10 cellular contexts compared by ENCODE assay signal in the genomic region with DNA sequence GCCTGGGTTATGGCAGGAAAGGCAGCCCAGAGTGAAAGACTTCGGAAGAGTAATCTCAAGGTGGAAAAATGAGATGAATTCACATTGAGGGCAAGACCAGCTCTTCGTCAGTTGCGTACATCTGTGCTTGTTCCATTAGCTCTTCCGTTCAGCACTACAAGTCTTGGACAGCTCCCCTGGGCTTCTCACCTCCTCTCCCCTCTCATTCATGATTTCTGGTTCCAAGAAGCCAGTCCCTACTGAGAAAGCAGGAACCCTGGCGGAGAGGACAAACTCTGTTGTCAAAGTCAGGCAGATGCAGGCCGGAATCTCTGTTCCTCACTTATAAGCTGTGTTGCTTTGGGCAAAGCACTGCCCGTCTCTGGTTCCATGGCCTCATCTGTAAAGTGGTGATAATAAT.
A peak's percentile ranks its signal among the peaks of the same experiment; 100 is the strongest.
DNase-seq lines count a peak whose midpoint lies in the region; ATAC-seq, FAIRE-seq and TF ChIP-seq lines count a peak whose summit lies in the region.
"Had no signal": no experiment of that assay in that cellular context is flagged by ENCODE, and none has a peak within 500 bp of the region (broad histone marks: within the 10 kb centered on the region; RNA-seq: fewer than 3 reads in every experiment).

No MANE protein-coding gene starts in this region.

- TF ChIP-seq POLR2A in K562 (conservative IDR thresholded peaks at IDR 0.05) = no peak
- TF ChIP-seq POLR2A in spleen (IDR thresholded peaks at IDR 0.05) = no peak

- H3K9me3 ChIP-seq in K562 (replicated peaks; ENCODE audit: control insufficient read depth, insufficient read depth, low read depth, low read length) (no peaks in the 10 kb centered on the region), liver (ENCODE audit: control insufficient read depth in 4 of 4, low read length in 3 of 4) (no peaks in the 10 kb centered on the region), spleen (peaks cover 0 to 3% (median 0%) of the 10 kb centered on the region in 8 donors)

- H3K9me1 ChIP-seq in K562 (ENCODE audit: control insufficient read depth, insufficient read depth, low read length) = peaks cover 3% of the 10 kb centered on the region

- intact Hi-C loops in K562 (cut with micrococcal nuclease) (no loop called here), spleen (cut with DNase I; ENCODE audit: low total_unique reads) (no loop called here)

- peak; percentile 76 for DNase-seq in ELF-1 (ENCODE audit: low read depth, low spot score)
- peak; percentile 44 for DNase-seq in KBM-7
- peak; percentile 54 to 72 (median 62) for DNase-seq in K562 (ENCODE audit: extremely low read depth in 1 of 4, low spot score in 3 of 4)
- DNase-seq in spleen = no peak
- no peak for DNase-seq in nucleus accumbens (lab: John Stamatoyannopoulos, UW)
- DNase-seq: stimulated activated naive CD4-positive, alpha-beta T cell treated with Interleukin-2 at 50 U/mL for 16 hours had no signal

- TF ChIP-seq RAD21 in K562 (CRISPR knock-in tag; conservative IDR thresholded peaks at IDR 0.05 in 1 of 2, IDR thresholded peaks at IDR 0.05 in 1 of 2) (no peak), liver (IDR thresholded peaks at IDR 0.05) (no peak)

- H3K27ac ChIP-seq in K562 (ENCODE audit: extremely low read depth, low read depth, low read length) (no peak overlapping the region), liver (ENCODE audit: low read depth in 1 of 2, low read length in 2 of 2) (no peak overlapping the region), spleen (no peak overlapping the region)

- H3K9ac ChIP-seq in K562 (ENCODE audit: insufficient read depth in 1 of 2, low read depth in 2 of 2, low read length in 2 of 2) (no peak overlapping the region), liver (ENCODE audit: low read depth in 1 of 2, low read length in 2 of 2) (no peak overlapping the region)

- TF ChIP-seq CTCF in K562 (IDR thresholded peaks at IDR 0.05 in 2 of 3, conservative IDR thresholded peaks at IDR 0.05 in 1 of 3; ENCODE audit: insufficient read depth in 2 of 3, low read depth in 1 of 3, low read length in 3 of 3) = no peak
- TF ChIP-seq CTCF in liver (IDR thresholded peaks at IDR 0.05; ENCODE audit: low read depth, low read length, missing input control) = no peak
- no peak for TF ChIP-seq CTCF in spleen (IDR thresholded peaks at IDR 0.05 in 8 of 11, conservative IDR thresholded peaks at IDR 0.05 in 3 of 11)

- no peak overlapping the region for H2AFZ ChIP-seq in K562 (ENCODE audit: low read depth, low read length)

- CTCF ChIA-PET in K562 (lab: Yijun Ruan, JAX; ENCODE audit: low intra/inter-chr PET ratio) = no interaction called here

- H3K36me3 ChIP-seq in K562 (ENCODE audit: control insufficient read depth, insufficient read depth, low read length) (no peaks in the 10 kb centered on the region), liver (ENCODE audit: control insufficient read depth in 4 of 4, insufficient read depth in 3 of 4, low read depth in 1 of 4, low read length in 3 of 4) (no peaks in the 10 kb centered on the region), spleen (no peaks in the 10 kb centered on the region)

- in situ Hi-C loops in KBM-7 (cut with MboI; ENCODE audit: low pct_unique_long_range_greater_than_20kb, low sequenced_read_pairs) = no loop called here
- in situ Hi-C loops in K562 (cut with MboI) = no loop called here

- no peak overlapping the region for H3K4me3 ChIP-seq in K562
- no peak overlapping the region for H3K4me3 ChIP-seq in liver (ENCODE audit: low read depth in 1 of 3, low read length in 3 of 3)
- H3K4me3 ChIP-seq in spleen = no peak overlapping the region

- H4K20me1 ChIP-seq in K562 (replicated peaks; ENCODE audit: control insufficient read depth, insufficient read depth, low read length) = peaks cover 14% of the 10 kb centered on the region; the same call in 1 of the 2 replicates

- ATAC-seq in K562 = peak; percentile 60
- ATAC-seq in activated CD4-positive, CD25-positive, alpha-beta regulatory T cell treated with anti-CD3 and anti-CD28 coated beads, Interleukin-2, amount 50 U/mL, for 24 hours = no peak
- ATAC-seq in HG03442 (IDR thresholded peaks at IDR 0.05; ENCODE audit: unreplicated experiment) = no peak

- H3K27me3 ChIP-seq in K562 (ENCODE audit: control insufficient read depth in 2 of 2, insufficient read depth in 2 of 2, low read length in 2 of 2) (no peaks in the 10 kb centered on the region; a peak in 1 of 5 replicates), liver (ENCODE audit: control insufficient read depth in 4 of 4, insufficient read depth in 4 of 4, low read length in 3 of 4) (peaks cover 0 to 4% (median 0%) of the 10 kb centered on the region in 4 donors), spleen (replicated peaks in 1 of 7) (peaks cover 0 to 70% (median 9%) of the 10 kb centered on the region in 7 donors)

- BruUV-seq in K562 (replicated peaks; lab: Mats Ljungman, UMichigan) = no TSS peak

- FAIRE-seq in K562 (lab: Jason Lieb, UNC) = peak; percentile 76
- FAIRE-seq: endometrium had no signal

- TF ChIP-seq EP300 in K562 (IDR thresholded peaks at IDR 0.05; ENCODE audit: low read length) = no peak

- no peaks in the 10 kb centered on the region for H3K79me2 ChIP-seq in K562 (ENCODE audit: control insufficient read depth, insufficient read depth, low read length)

- no peaks in the 10 kb centered on the region for H3K4me1 ChIP-seq in K562 (replicated peaks in 1 of 2; ENCODE audit: control insufficient read depth in 2 of 2, insufficient read depth in 2 of 2, low read length in 2 of 2)
- H3K4me1 ChIP-seq in liver (ENCODE audit: control insufficient read depth in 4 of 4, insufficient read depth in 4 of 4, low read length in 3 of 4) = no peaks in the 10 kb centered on the region
- no peaks in the 10 kb centered on the region for H3K4me1 ChIP-seq in spleen

- POLR2A ChIA-PET in K562 (lab: Yijun Ruan, JAX) = interaction anchor here (0.6 kb wide), 1 partner anchor 350 kb away, joined by 3 read pairs; no protein-coding TSS in a partner anchor

- no peak overlapping the region for H3K4me2 ChIP-seq in K562 (ENCODE audit: insufficient read depth, low read length)

- 1% methylated on average over 7 of the region's 7 CpGs for WGBS in K562 (ENCODE audit: insufficient coverage, low coverage, missing lambda C conversion rate)
- WGBS in liver = 50% methylated on average over 7 of the region's 7 CpGs
- 43 to 54% (median 47%) methylated on average over 7 of the region's 7 CpGs for WGBS in spleen, 5 donors

TF ChIP-seq in K562, 482 proteins besides CTCF, POLR2A, EP300 and RAD21 (continues in another document):
- TF ChIP-seq SIN3B (IDR thresholded peaks at IDR 0.05; ENCODE audit: low read depth) (no peak), FOS (IDR thresholded peaks at IDR 0.05; ENCODE audit: extremely low read depth, insufficient read length) (no peak)

TF ChIP-seq in liver, 16 proteins besides CTCF, POLR2A, EP300 and RAD21:
- no peak for TF ChIP-seq JUND (IDR thresholded peaks at IDR 0.05)
- TF ChIP-seq, protein P1, sequence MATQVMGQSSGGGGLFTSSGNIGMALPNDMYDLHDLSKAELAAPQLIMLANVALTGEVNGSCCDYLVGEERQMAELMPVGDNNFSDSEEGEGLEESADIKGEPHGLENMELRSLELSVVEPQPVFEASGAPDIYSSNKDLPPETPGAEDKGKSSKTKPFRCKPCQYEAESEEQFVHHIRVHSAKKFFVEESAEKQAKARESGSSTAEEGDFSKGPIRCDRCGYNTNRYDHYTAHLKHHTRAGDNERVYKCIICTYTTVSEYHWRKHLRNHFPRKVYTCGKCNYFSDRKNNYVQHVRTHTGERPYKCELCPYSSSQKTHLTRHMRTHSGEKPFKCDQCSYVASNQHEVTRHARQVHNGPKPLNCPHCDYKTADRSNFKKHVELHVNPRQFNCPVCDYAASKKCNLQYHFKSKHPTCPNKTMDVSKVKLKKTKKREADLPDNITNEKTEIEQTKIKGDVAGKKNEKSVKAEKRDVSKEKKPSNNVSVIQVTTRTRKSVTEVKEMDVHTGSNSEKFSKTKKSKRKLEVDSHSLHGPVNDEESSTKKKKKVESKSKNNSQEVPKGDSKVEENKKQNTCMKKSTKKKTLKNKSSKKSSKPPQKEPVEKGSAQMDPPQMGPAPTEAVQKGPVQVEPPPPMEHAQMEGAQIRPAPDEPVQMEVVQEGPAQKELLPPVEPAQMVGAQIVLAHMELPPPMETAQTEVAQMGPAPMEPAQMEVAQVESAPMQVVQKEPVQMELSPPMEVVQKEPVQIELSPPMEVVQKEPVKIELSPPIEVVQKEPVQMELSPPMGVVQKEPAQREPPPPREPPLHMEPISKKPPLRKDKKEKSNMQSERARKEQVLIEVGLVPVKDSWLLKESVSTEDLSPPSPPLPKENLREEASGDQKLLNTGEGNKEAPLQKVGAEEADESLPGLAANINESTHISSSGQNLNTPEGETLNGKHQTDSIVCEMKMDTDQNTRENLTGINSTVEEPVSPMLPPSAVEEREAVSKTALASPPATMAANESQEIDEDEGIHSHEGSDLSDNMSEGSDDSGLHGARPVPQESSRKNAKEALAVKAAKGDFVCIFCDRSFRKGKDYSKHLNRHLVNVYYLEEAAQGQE (IDR thresholded peaks at IDR 0.05) = peak; percentile 99

Comparison
In these comparisons a context has a peak if more than half of its experiments do, and no peak if none do; other contexts are left out.
1. DNase-seq: peak in ELF-1 (single experiment), KBM-7 (single experiment) and K562 (4 of 4); none in spleen (single experiment) and nucleus accumbens (0 of 56).